8 cellular contexts compared by ENCODE assay signal in the genomic region with DNA sequence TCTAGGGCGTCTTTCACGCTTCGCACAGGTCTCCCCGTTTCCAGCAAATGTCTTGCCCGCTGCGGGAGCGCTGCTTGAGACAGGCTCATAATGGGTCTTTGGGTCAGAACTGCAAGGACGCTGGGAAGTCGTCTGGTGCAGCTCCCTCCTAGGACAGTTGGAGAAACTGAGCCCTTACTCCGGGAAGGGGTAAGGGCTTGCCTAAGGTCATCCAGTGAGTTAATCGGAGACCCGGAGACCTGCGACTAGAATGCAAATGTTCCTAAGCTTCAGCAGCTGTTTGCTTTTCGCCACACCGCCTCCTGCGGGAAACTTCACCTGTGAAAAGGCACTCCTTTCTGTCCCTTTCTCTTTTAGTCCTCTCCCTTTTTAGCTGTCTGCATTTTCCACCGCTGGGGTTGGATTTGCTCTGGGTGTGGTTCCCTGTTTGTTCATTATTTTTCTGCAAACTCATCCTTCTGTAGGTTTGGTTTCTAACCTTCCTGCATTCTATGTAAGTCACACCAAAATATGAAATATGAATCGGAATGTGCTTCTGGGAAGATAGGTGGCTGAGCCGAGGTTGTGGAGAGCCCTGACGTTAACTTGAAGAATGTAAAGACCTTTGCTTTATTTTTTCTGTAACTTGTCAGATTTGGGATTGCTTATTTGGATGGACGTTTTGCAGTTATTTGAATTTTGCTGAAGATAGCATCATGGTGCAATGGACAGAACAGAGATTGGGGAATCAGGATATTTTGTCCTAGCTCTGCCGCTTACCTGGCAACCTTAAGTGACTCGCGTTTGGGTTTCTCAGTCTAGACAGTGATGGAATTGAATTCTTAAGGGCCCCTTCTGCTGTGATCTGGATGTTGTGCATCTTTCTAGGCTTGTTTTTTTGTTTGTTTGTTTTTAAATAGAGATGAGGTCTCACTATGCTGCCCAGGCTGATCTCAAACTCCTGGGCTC. TPM values are rescaled to one million over a fixed set of nuclear protein-coding genes. Genes with fewer than 3 reads are reported as not detected.
DNase-seq lines count a peak whose midpoint lies in the region; ATAC-seq and TF ChIP-seq lines count a peak whose summit lies in the region.

No MANE protein-coding gene starts in this region.

- peak overlapping the region; percentile 51 for H3K9ac ChIP-seq in mammary epithelial cell (ENCODE audit: insufficient read depth, low read length)

- in situ Hi-C loops in SK-MEL-5 (cut with HindIII; ENCODE audit: low pct_unique_long_range_greater_than_20kb, low sequenced_read_pairs) (no loop called here), mammary epithelial cell (cut with MboI; ENCODE audit: low sequenced_read_pairs in 2 of 2) (loop anchor here in 1 of 2 donors (5.0 to 10.0 kb wide), 2 partner anchors 54 to 296 kb away; no protein-coding TSS in a partner anchor)

- no peaks in the 10 kb centered on the region for H3K36me3 ChIP-seq in mammary epithelial cell (ENCODE audit: insufficient read depth, low read length)

- peak overlapping the region; percentile 20 for H3K27ac ChIP-seq in mammary epithelial cell (ENCODE audit: insufficient read depth, low read depth, low read length)

- intact Hi-C loops in mammary epithelial cell (cut with micrococcal nuclease) (loop anchor here (5.0 kb wide), 2 partner anchors 124 to 824 kb away; no protein-coding TSS in a partner anchor), left colon (cut with DNase I, micrococcal nuclease) (loop anchor here (5.0 to 10.0 kb wide), 2 partner anchors 49 to 206 kb away; no protein-coding TSS in a partner anchor)

- TF ChIP-seq CTCF in mammary epithelial cell (conservative IDR thresholded peaks at IDR 0.05 in 1 of 2, IDR thresholded peaks at IDR 0.05 in 1 of 2; ENCODE audit: extremely low read depth in 1 of 2, insufficient read depth in 1 of 2, low read depth in 1 of 2, low read length in 2 of 2) = peak in 1 of 2 donors; percentile 32

- no peaks in the 10 kb centered on the region for H3K9me3 ChIP-seq in mammary epithelial cell (replicated peaks; ENCODE audit: insufficient read depth, low read length)

- peaks cover 13% of the 10 kb centered on the region for H3K4me1 ChIP-seq in mammary epithelial cell (ENCODE audit: insufficient read depth, low read length)

- BruUV-seq in mammary epithelial cell (replicated peaks; lab: Mats Ljungman, UMichigan) = no TSS peak

- H4K20me1 ChIP-seq in mammary epithelial cell (ENCODE audit: insufficient read depth, low read length) = no peaks in the 10 kb centered on the region

- H3K4me2 ChIP-seq in mammary epithelial cell (ENCODE audit: insufficient read depth, low read depth, low read length) = peak overlapping the region; percentile 83

- peak overlapping the region; percentile 56 to 77 (median 77) for H3K4me3 ChIP-seq in mammary epithelial cell (replicated peaks in 1 of 3; ENCODE audit: insufficient read depth in 1 of 3, low read depth in 2 of 3, low read length in 3 of 3)

- ATAC-seq in HG03280 (IDR thresholded peaks at IDR 0.05; ENCODE audit: unreplicated experiment) (peak; percentile 5), left colon (peak; percentile 61), GM18861 (IDR thresholded peaks at IDR 0.05; ENCODE audit: unreplicated experiment) (no peak)

- CTCF ChIA-PET in mammary epithelial cell (lab: Charles Lee; ENCODE audit: low non-redundant PET) = interaction anchor here (0.7 to 0.8 kb wide), 3 partner anchors 64 to 1014 kb away, joined by 3 read pairs; no protein-coding TSS in a partner anchor

- dilution Hi-C loops in mammary epithelial cell (cut with HindIII; ENCODE audit: low sequenced_read_pairs) = loop anchor here (5.0 kb wide), 1 partner anchor 59 kb away; no protein-coding TSS in a partner anchor

- 10% methylated on average over 13 of the region's 24 CpGs for WGBS in mammary epithelial cell (ENCODE audit: low coverage, missing lambda C conversion rate)

- H2AFZ ChIP-seq in mammary epithelial cell (ENCODE audit: low read depth, low read length) = peak overlapping the region; percentile 94

- H3K27me3 ChIP-seq in mammary epithelial cell (ENCODE audit: insufficient read depth, low read length) = peaks cover 2% of the 10 kb centered on the region

- peaks cover 39% of the 10 kb centered on the region for H3K79me2 ChIP-seq in mammary epithelial cell (ENCODE audit: insufficient read depth, low read length)

- peak; percentile 13 to 35 for DNase-seq in NOMO-1 (lab: John Stamatoyannopoulos, UW; ENCODE audit: unreplicated experiment in 2 of 2)
- no peak for DNase-seq in NOMO-1 treated with dmso at 0.1 percent for 144 hours (lab: John Stamatoyannopoulos, UW; ENCODE audit: unreplicated experiment)
- peak; percentile 6 for DNase-seq in SK-MEL-5 (ENCODE audit: low read depth, low spot score)
- peak; percentile 42 for DNase-seq in mammary epithelial cell
- peak; percentile 34 to 64 for DNase-seq in left colon
- DNase-seq in stimulated activated CD8-positive, alpha-beta memory T cell treated with anti-CD3 and anti-CD28 coated beads, Interleukin-15, amount 100 ng/mL, for 24 hours (ENCODE audit: low read depth) = peak; percentile 1

RNA-seq across cellular contexts. Expression of gene SLC36A1, which starts 0.9 kb away (rescaled TPM):
- 5.4 and 6.7 TPM in 2 replicates for total RNA-seq in SK-MEL-5 (2014; rRNA removed; shearing (Covaris generic))
- polyA plus RNA-seq in SK-MEL-5 (2015; cell fraction: cytosol; rRNA removed) = 7.5 and 11.2 TPM in 2 replicates
- 8.6 and 12.9 TPM in 2 replicates for polyA plus RNA-seq in SK-MEL-5 (2015; cell fraction: nucleus; rRNA removed)
- total RNA-seq in mammary epithelial cell (10 to 100 TPM in 1 of 2 donors, 1 to 10 TPM in 1; 9.7 to 11.0 TPM), left colon (10 to 100 TPM; 46.1 to 52.5 TPM)
- polyA plus RNA-seq in mammary epithelial cell = 11.7 TPM
- polyA minus RNA-seq in mammary epithelial cell = 41.5 TPM
